22 cellular contexts compared by ENCODE assay signal in genomic region chr1:191662746-191663145, GRCh38.
DNase-seq lines count a peak whose midpoint lies in the region; ATAC-seq, FAIRE-seq and TF ChIP-seq lines count a peak whose summit lies in the region.
"Had no signal": no experiment of that assay in that cellular context is flagged by ENCODE, and none has a peak within 500 bp of the region (broad histone marks: within the 10 kb centered on the region; RNA-seq: fewer than 3 reads in every experiment).

No MANE protein-coding gene starts in this region.

- peak overlapping the region; percentile 41; the same call in 1 of the 2 replicates for H2AFZ ChIP-seq in K562 (ENCODE audit: low read depth, low read length)
- H2AFZ ChIP-seq: GM23338 had no signal

- H3K27me3 Mint-ChIP-seq in progenitor cell of endocrine pancreas = no peaks in the 10 kb centered on the region
- H3K27me3 Mint-ChIP-seq in CD14-positive monocyte (ENCODE audit: low read depth in 3 of 3) = peaks cover 0 to 2% (median 0%) of the 10 kb centered on the region in 3 donors
- H3K27me3 Mint-ChIP-seq: B cell; CD4-positive, alpha-beta T cell; CD8-positive, alpha-beta memory T cell had no signal

- no peaks in the 10 kb centered on the region for H3K27me3 ChIP-seq in K562 (ENCODE audit: control insufficient read depth in 2 of 2, insufficient read depth in 2 of 2, low read length in 2 of 2)
- H3K27me3 ChIP-seq: BLaER1 had no signal

- no peaks in the 10 kb centered on the region for H4K20me1 ChIP-seq in K562 (replicated peaks; ENCODE audit: control insufficient read depth, insufficient read depth, low read length)
- H4K20me1 ChIP-seq: BLaER1 had no signal

- H3K27ac ChIP-seq in K562 (ENCODE audit: extremely low read depth, low read depth, low read length) = no peak overlapping the region
- H3K27ac ChIP-seq: 22Rv1, BLaER1, C4-2B had no signal

- no peak for FAIRE-seq in K562 (lab: Jason Lieb, UNC)
- FAIRE-seq: GM12891, GM18507 had no signal

- TF ChIP-seq CTCF in K562 (IDR thresholded peaks at IDR 0.05 in 2 of 3, conservative IDR thresholded peaks at IDR 0.05 in 1 of 3; ENCODE audit: insufficient read depth in 2 of 3, low read depth in 1 of 3, low read length in 3 of 3) (no peak), progenitor cell of endocrine pancreas (IDR thresholded peaks at IDR 0.05; ENCODE audit: unreplicated experiment) (no peak), CD14-positive monocyte (IDR thresholded peaks at IDR 0.05) (no peak)

- H3K27ac Mint-ChIP-seq in progenitor cell of endocrine pancreas (no peak overlapping the region), CD14-positive monocyte (no peak overlapping the region)
- H3K27ac Mint-ChIP-seq: B cell; CD4-positive, alpha-beta T cell; CD8-positive, alpha-beta memory T cell; GM23338; HFFc6 had no signal

- no peak overlapping the region for H3K4me3 Mint-ChIP-seq in progenitor cell of endocrine pancreas (ENCODE audit: low read depth)
- H3K4me3 Mint-ChIP-seq in CD14-positive monocyte = no peak overlapping the region
- H3K4me3 Mint-ChIP-seq: B cell; CD4-positive, alpha-beta T cell; GM23338; HFFc6 had no signal

- no peak overlapping the region for H3K9ac ChIP-seq in K562 (ENCODE audit: insufficient read depth in 1 of 2, low read depth in 2 of 2, low read length in 2 of 2)
- H3K9ac ChIP-seq: BLaER1 had no signal

- no peak for TF ChIP-seq RAD21 in K562 (CRISPR knock-in tag; conservative IDR thresholded peaks at IDR 0.05 in 1 of 2, IDR thresholded peaks at IDR 0.05 in 1 of 2)

- TF ChIP-seq POLR2A in K562 (conservative IDR thresholded peaks at IDR 0.05) = no peak

- no peaks in the 10 kb centered on the region for H3K4me1 ChIP-seq in K562 (replicated peaks in 1 of 2; ENCODE audit: control insufficient read depth in 2 of 2, insufficient read depth in 2 of 2, low read length in 2 of 2)
- H3K4me1 ChIP-seq: BLaER1, HAP-1 had no signal

- no peaks in the 10 kb centered on the region for H3K4me1 Mint-ChIP-seq in progenitor cell of endocrine pancreas (ENCODE audit: low read depth)
- H3K4me1 Mint-ChIP-seq in CD14-positive monocyte = no peaks in the 10 kb centered on the region
- H3K4me1 Mint-ChIP-seq: B cell; CD8-positive, alpha-beta memory T cell; GM23338 had no signal

- in situ Hi-C loops in K562 (cut with MboI) = no loop called here

- H3K9me3 Mint-ChIP-seq in progenitor cell of endocrine pancreas (ENCODE audit: low read depth) (no peaks in the 10 kb centered on the region), CD14-positive monocyte (peaks cover 0 to 2% (median 0%) of the 10 kb centered on the region in 7 donors)
- H3K9me3 Mint-ChIP-seq: GM23338 had no signal

- peak; percentile 26 for DNase-seq in COLO829 (ENCODE audit: low spot score)
- no peak for DNase-seq in K562 (ENCODE audit: extremely low read depth in 1 of 4, low spot score in 3 of 4)
- DNase-seq in foreskin melanocyte = peak; percentile 81
- DNase-seq in progenitor cell of endocrine pancreas (ENCODE audit: low spot score, unreplicated experiment) = no peak
- DNase-seq in CD14-positive monocyte (ENCODE audit: low spot score) = no peak
- DNase-seq in cerebellar cortex (ENCODE audit: low spot score) = no peak
- DNase-seq: Calu3; CD4-positive, alpha-beta T cell; CD8-positive, alpha-beta memory T cell; COR-L47; DMS53; DMS79 treated with DMSO at 0.1 percent for 48 hours; GF-D8; HFFc6 had no signal

- H3K4me3 ChIP-seq in K562 = no peak overlapping the region
- H3K4me3 ChIP-seq: BLaER1, GM23338, HAP-1 had no signal

- no peaks in the 10 kb centered on the region for H3K79me2 ChIP-seq in K562 (ENCODE audit: control insufficient read depth, insufficient read depth, low read length)

- H3K9me3 ChIP-seq in K562 (replicated peaks; ENCODE audit: control insufficient read depth, insufficient read depth, low read depth, low read length) = no peaks in the 10 kb centered on the region
- H3K9me3 ChIP-seq: BLaER1, HAP-1 had no signal

- H3K9me1 ChIP-seq in K562 (ENCODE audit: control insufficient read depth, insufficient read depth, low read length) = no peaks in the 10 kb centered on the region

- no peak for TF ChIP-seq EP300 in K562 (IDR thresholded peaks at IDR 0.05; ENCODE audit: low read length)

- H3K36me3 ChIP-seq in K562 (ENCODE audit: control insufficient read depth, insufficient read depth, low read length) = no peaks in the 10 kb centered on the region
- H3K36me3 ChIP-seq: BLaER1, HAP-1 had no signal

- WGBS in K562 (ENCODE audit: insufficient coverage, low coverage, missing lambda C conversion rate) = 20% methylated on average over 1 of the region's 1 CpG

- H3K4me2 ChIP-seq in K562 (ENCODE audit: insufficient read depth, low read length) = no peak overlapping the region
- H3K4me2 ChIP-seq: BLaER1, GM23338 had no signal

- intact Hi-C loops in K562 (cut with micrococcal nuclease) = no loop called here
- intact Hi-C loops in CD14-positive monocyte (cut with micrococcal nuclease) = no loop called here

- CTCF ChIA-PET in K562 (lab: Yijun Ruan, JAX; ENCODE audit: low intra/inter-chr PET ratio) = no interaction called here

- BruUV-seq in K562 (replicated peaks; lab: Mats Ljungman, UMichigan) = no TSS peak

- no peaks in the 10 kb centered on the region for H3K36me3 Mint-ChIP-seq in progenitor cell of endocrine pancreas (ENCODE audit: insufficient read depth)
- H3K36me3 Mint-ChIP-seq in CD14-positive monocyte = no peaks in the 10 kb centered on the region
- H3K36me3 Mint-ChIP-seq: CD8-positive, alpha-beta memory T cell had no signal

- ATAC-seq in K562 = no peak
- ATAC-seq: GM23338 had no signal

- POLR2A ChIA-PET in K562 (lab: Yijun Ruan, JAX) = no interaction called here

TF ChIP-seq in K562, 482 proteins besides CTCF, POLR2A, EP300 and RAD21 (continues in another document):
- TF ChIP-seq MGA (IDR thresholded peaks at IDR 0.05) (no peak), PHB (CRISPR knock-in tag; IDR thresholded peaks at IDR 0.05) (no peak)

Comparison
In these comparisons a context has a peak if more than half of its experiments do, and no peak if none do; other contexts are left out.
1. DNase-seq: peak in COLO829 (single experiment) and foreskin melanocyte (single experiment); none in K562 (0 of 4), progenitor cell of endocrine pancreas (single experiment), CD14-positive monocyte (single experiment) and cerebellar cortex (single experiment).